ENCODE assay signal across 8 cellular contexts in the genomic region with DNA sequence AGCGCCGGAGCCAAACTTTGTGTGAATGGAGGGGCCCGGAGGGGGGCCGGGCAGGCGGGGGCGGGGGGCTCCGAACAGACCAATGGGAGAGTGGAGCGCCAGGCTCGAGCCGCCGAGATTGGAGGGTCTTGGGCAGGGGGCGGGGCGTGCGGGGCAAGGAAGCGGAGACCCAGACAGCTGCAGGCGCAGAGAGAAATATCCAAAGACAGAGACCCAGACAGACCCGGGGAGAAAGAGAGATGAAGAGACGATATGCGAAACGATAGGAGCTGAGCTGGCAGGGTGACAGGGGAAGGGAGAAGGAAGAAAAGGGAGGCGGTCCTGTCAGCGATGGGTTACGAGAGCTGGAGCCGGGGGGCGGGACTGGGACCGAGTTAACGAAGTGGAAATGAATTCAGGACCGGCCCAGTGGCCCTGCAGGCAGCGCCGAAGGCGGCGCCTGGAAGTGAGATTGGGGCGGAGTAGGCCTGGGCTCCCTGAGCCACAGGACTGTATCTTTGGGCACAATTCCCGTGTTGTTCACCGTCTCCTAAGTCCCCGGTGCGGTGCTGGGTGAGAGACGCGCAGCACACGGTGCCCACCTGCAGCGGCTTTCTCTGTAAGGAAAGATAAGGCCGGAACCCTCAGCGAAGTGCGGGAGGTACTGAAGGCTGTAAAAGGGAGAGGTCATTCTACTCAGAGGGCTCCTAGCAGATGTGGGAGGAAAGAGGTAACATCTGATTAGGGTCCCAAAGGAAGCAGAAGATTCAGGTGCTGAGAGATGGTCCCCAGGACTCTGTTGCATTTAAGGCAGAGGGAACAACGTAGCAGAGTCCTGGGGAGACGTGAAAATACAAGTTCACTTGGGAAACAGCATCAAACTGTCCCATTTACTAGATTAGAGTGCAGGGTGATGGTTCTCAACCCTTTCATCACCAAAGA. TPM values are rescaled to one million over a fixed set of nuclear protein-coding genes. Genes with fewer than 3 reads are reported as not detected.
DNase-seq lines count a peak whose midpoint lies in the region; ATAC-seq, FAIRE-seq and TF ChIP-seq lines count a peak whose summit lies in the region.

No MANE protein-coding gene starts in this region.

- H3K4me1 Mint-ChIP-seq in mesothelial cell of epicardium = peaks cover 6% of the 10 kb centered on the region

- DNase-seq in GM19239 (ENCODE audit: insufficient read length, low spot score) = peak; percentile 28
- peak; percentile 86 for DNase-seq in NCI-H526 treated with DMSO at 0.1 percent for 48 hours (lab: John Stamatoyannopoulos, UW)
- peak; percentile 83 for DNase-seq in activated CD8-positive, alpha-beta memory T cell treated with anti-CD3 and anti-CD28 coated beads, Interleukin-2, amount 50 U/mL, for 48 hours
- peak; percentile 52 for DNase-seq in epidermal melanocyte (ENCODE audit: insufficient read length, low spot score)
- peak; percentile 76 to 85 for DNase-seq in mesothelial cell of epicardium (ENCODE audit: low spot score in 2 of 2, unreplicated experiment in 2 of 2)
- peak; percentile 37 for DNase-seq in stimulated activated CD8-positive, alpha-beta memory T cell treated with anti-CD3 and anti-CD28 coated beads, Interleukin-15, amount 100 ng/mL, for 24 hours (ENCODE audit: low read depth)

- H3K27ac ChIP-seq in ACC112 (ENCODE audit: low read depth, low read length) = no peak overlapping the region

- no peak for ATAC-seq in HG03097 (IDR thresholded peaks at IDR 0.05; ENCODE audit: low FRiP score, unreplicated experiment)

- no peaks in the 10 kb centered on the region for H3K4me1 ChIP-seq in ACC112 (ENCODE audit: control insufficient read depth, insufficient read depth, low read length, unreplicated experiment)

- FAIRE-seq in GM19239 (lab: Jason Lieb, UNC) = no peak

- no peak overlapping the region for H3K27ac Mint-ChIP-seq in mesothelial cell of epicardium

- no peak for TF ChIP-seq CTCF in mesothelial cell of epicardium (IDR thresholded peaks at IDR 0.05; ENCODE audit: unreplicated experiment)

- peak overlapping the region; percentile 83 for H3K4me3 Mint-ChIP-seq in mesothelial cell of epicardium

- H3K4me3 ChIP-seq in ACC112 (ENCODE audit: low read depth, low read length) = peak overlapping the region; percentile 82

- peaks cover 59% of the 10 kb centered on the region for H3K27me3 Mint-ChIP-seq in mesothelial cell of epicardium (ENCODE audit: low read depth)

- no peaks in the 10 kb centered on the region for H3K9me3 Mint-ChIP-seq in mesothelial cell of epicardium

- peaks cover 76% of the 10 kb centered on the region for H3K27me3 ChIP-seq in ACC112 (ENCODE audit: insufficient read depth, low read length)

- no peaks in the 10 kb centered on the region for H3K36me3 Mint-ChIP-seq in mesothelial cell of epicardium

- no peaks in the 10 kb centered on the region for H3K79me2 ChIP-seq in ACC112 (ENCODE audit: control insufficient read depth, insufficient read depth, low read length, unreplicated experiment)

- peak overlapping the region; percentile 86 for H2AFZ ChIP-seq in ACC112 (ENCODE audit: low read length, unreplicated experiment)

- no peaks in the 10 kb centered on the region for H3K36me3 ChIP-seq in ACC112 (ENCODE audit: insufficient read depth, low read length)

RNA-seq across cellular contexts. Expression of a gene that starts 0.5 kb away (rescaled TPM):
- 0.14 to 0.27 TPM (median 0.22 TPM) in 3 replicates for total RNA-seq in mesothelial cell of epicardium

RNA-seq across cellular contexts. Expression of a gene that starts 10.8 kb away (rescaled TPM):
- 0.07 to 0.09 TPM in 2 of 3 replicates, not detected in the other for total RNA-seq in mesothelial cell of epicardium

RNA-seq across cellular contexts. Expression of a gene that starts 27.9 kb away (rescaled TPM):
- 32.3 to 36.3 TPM (median 33.2 TPM) in 3 replicates for total RNA-seq in mesothelial cell of epicardium

RNA-seq across cellular contexts. Expression of a gene that starts 38.7 kb away (rescaled TPM):
- 17.0 to 17.9 TPM (median 17.3 TPM) in 3 replicates for total RNA-seq in mesothelial cell of epicardium

RNA-seq across cellular contexts. Expression of a gene that starts 45.1 kb away (rescaled TPM):
- total RNA-seq in mesothelial cell of epicardium = 0.54 to 0.76 TPM (median 0.64 TPM) in 3 replicates

Comparison
In these comparisons a context has a peak if more than half of its experiments do, and no peak if none do; other contexts are left out.
1. DNase-seq: peak in every context shown above with its lines; median percentile 86 in NCI-H526 treated with DMSO at 0.1 percent for 48 hours; 83 in activated CD8-positive, alpha-beta memory T cell treated with anti-CD3 and anti-CD28 coated beads, Interleukin-2, amount 50 U/mL, for 48 hours; 80 in mesothelial cell of epicardium; 52 in epidermal melanocyte; 37 in stimulated activated CD8-positive, alpha-beta memory T cell treated with anti-CD3 and anti-CD28 coated beads, Interleukin-15, amount 100 ng/mL, for 24 hours; 28 in GM19239.